In the genomic region with DNA sequence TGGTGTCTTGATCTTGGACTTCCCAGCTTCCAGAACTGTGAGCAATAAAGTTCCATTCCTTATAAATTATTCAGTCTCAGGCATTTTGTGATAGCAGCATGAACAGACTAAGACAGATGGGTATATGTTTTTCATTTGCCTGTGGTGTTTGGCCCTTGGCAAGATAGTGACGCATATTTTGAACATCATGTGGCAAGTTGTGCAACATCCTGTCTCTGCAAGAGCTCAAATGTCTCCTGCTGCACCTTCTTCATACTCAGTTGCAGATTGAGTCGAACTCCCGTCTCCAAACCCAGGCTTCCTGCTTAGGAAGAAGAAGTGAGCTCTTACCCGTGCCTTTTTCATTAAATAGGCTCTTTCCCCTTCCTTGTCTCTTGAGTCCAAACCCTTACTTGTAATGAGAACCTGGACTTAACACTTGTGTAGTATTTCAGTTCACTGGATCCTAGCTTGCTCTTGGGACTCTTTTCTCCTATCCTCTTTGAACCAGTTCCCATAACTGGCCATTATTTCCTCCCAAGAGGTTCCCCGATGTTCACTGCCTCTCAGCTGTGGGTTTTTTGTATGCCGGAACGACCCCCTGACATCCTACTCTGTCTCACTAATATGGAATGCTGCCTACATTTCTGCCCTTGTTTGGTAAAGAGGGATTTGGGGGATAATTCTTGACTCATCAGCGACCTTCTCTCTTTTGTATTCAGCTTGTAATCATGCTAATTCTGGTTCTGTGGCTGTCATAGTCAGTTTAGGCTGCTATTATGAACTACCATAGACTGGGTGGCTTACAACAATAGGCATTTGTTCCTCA, we compare ENCODE assay signal across 10 cellular contexts.
DNase-seq lines count a peak whose midpoint lies in the region; ATAC-seq, FAIRE-seq and TF ChIP-seq lines count a peak whose summit lies in the region.
"Had no signal": no experiment of that assay in that cellular context is flagged by ENCODE, and none has a peak within 500 bp of the region (broad histone marks: within the 10 kb centered on the region; RNA-seq: fewer than 3 reads in every experiment).

No MANE protein-coding gene starts in this region.

- no peaks in the 10 kb centered on the region for H3K79me2 ChIP-seq in mammary epithelial cell (ENCODE audit: insufficient read depth, low read length)

- no peak for TF ChIP-seq POLR2A in GM12891 (IDR thresholded peaks at IDR 0.05; ENCODE audit: low read depth, low read length)

- H3K27ac ChIP-seq in mammary epithelial cell (ENCODE audit: insufficient read depth, low read depth, low read length): peak overlapping the region; percentile 42
- no peak overlapping the region for H3K27ac ChIP-seq in small intestine (ENCODE audit: low read depth in 1 of 2, low read length in 1 of 2)

- no peaks in the 10 kb centered on the region for H4K20me1 ChIP-seq in mammary epithelial cell (ENCODE audit: insufficient read depth, low read length)

- intact Hi-C loops in mammary epithelial cell (cut with micrococcal nuclease): loop anchor here (1.0 to 2.0 kb wide), 2 partner anchors 27 to 33 kb away; no protein-coding TSS in a partner anchor

- H3K4me2 ChIP-seq in mammary epithelial cell (ENCODE audit: insufficient read depth, low read depth, low read length): peak overlapping the region; percentile 26

- H3K36me3 ChIP-seq in mammary epithelial cell (ENCODE audit: insufficient read depth, low read length): no peaks in the 10 kb centered on the region
- H3K36me3 ChIP-seq in small intestine (ENCODE audit: control insufficient read depth in 2 of 2, insufficient read depth in 2 of 2, low read length in 2 of 2): no peaks in the 10 kb centered on the region

- CTCF ChIA-PET in mammary epithelial cell (lab: Charles Lee; ENCODE audit: low non-redundant PET): no interaction called here

- BruUV-seq in mammary epithelial cell (replicated peaks; lab: Mats Ljungman, UMichigan): TSS peak; percentile 62

- dilution Hi-C loops in mammary epithelial cell (cut with HindIII; ENCODE audit: low sequenced_read_pairs): no loop called here

- peaks cover 17% of the 10 kb centered on the region for H3K4me1 ChIP-seq in mammary epithelial cell (ENCODE audit: insufficient read depth, low read length)
- H3K4me1 ChIP-seq in small intestine (ENCODE audit: control insufficient read depth in 2 of 2, insufficient read depth in 1 of 2, low read depth in 1 of 2, low read length in 1 of 2): no peaks in the 10 kb centered on the region

- TF ChIP-seq CTCF in mammary epithelial cell (conservative IDR thresholded peaks at IDR 0.05 in 1 of 2, IDR thresholded peaks at IDR 0.05 in 1 of 2; ENCODE audit: extremely low read depth in 1 of 2, insufficient read depth in 1 of 2, low read depth in 1 of 2, low read length in 2 of 2): no peak
- TF ChIP-seq CTCF in omental fat pad (IDR thresholded peaks at IDR 0.05): no peak

- DNase-seq in EH (ENCODE audit: low read depth) (peak; percentile 100), NOMO-1 (lab: John Stamatoyannopoulos, UW; ENCODE audit: unreplicated experiment in 2 of 2) (peak; percentile 24 to 67), mammary epithelial cell (peak; percentile 92), omental fat pad (ENCODE audit: low spot score) (no peak), superior temporal gyrus (ENCODE audit: extremely low spot score) (no peak), GM12891 (ENCODE audit: insufficient read length, low spot score) (no peak), small intestine (no peak), activated gamma-delta T cell (lab: John Stamatoyannopoulos, UW) (no peak)
- DNase-seq: activated naive CD4-positive, alpha-beta T cell treated with anti-CD3 and anti-CD28 coated beads for 36 hours; NCI-H2227 treated with DMSO at 0.1 percent for 48 hours had no signal

- in situ Hi-C loops in mammary epithelial cell (cut with MboI; ENCODE audit: low sequenced_read_pairs in 2 of 2): no loop called here

- 49% methylated on average over 8 of the region's 8 CpGs for WGBS in mammary epithelial cell (ENCODE audit: low coverage, missing lambda C conversion rate)
- 64 to 74% (median 72%) methylated on average over 8 of the region's 8 CpGs for WGBS in small intestine, 3 donors

- FAIRE-seq in GM12891 (lab: Jason Lieb, UNC) (no peak), small intestine (lab: Jason Lieb, UNC) (no peak)

- no peaks in the 10 kb centered on the region for H3K27me3 ChIP-seq in mammary epithelial cell (ENCODE audit: insufficient read depth, low read length)
- H3K27me3 ChIP-seq in small intestine (ENCODE audit: control insufficient read depth in 2 of 2, insufficient read depth in 2 of 2, low read length in 2 of 2): no peaks in the 10 kb centered on the region

- H3K4me3 ChIP-seq in mammary epithelial cell (replicated peaks in 1 of 3; ENCODE audit: insufficient read depth in 1 of 3, low read depth in 2 of 3, low read length in 3 of 3) (no peak overlapping the region), small intestine (ENCODE audit: low read depth in 1 of 2, low read length in 2 of 2) (no peak overlapping the region)

- peak overlapping the region; percentile 64 for H2AFZ ChIP-seq in mammary epithelial cell (ENCODE audit: low read depth, low read length)

- H3K9me3 ChIP-seq in mammary epithelial cell (replicated peaks; ENCODE audit: insufficient read depth, low read length) (peaks cover 4% of the 10 kb centered on the region), small intestine (ENCODE audit: control insufficient read depth, low read depth) (no peaks in the 10 kb centered on the region)

- no peak overlapping the region for H3K9ac ChIP-seq in mammary epithelial cell (ENCODE audit: insufficient read depth, low read length)

- peak; percentile 57 for ATAC-seq in omental fat pad (ENCODE audit: low FRiP score)

TF ChIP-seq in GM12891, 5 proteins besides CTCF, POLR2A, EP300 and RAD21:
- no peak for TF ChIP-seq TAF1 (IDR thresholded peaks at IDR 0.05; ENCODE audit: low read depth, low read length)
- TF ChIP-seq POLR2AphosphoS5 (IDR thresholded peaks at IDR 0.05; ENCODE audit: low read depth, low read length): no peak
- no peak for TF ChIP-seq POU2F2 (IDR thresholded peaks at IDR 0.05; ENCODE audit: low read depth, low read length)

Comparison
In these comparisons a context has a peak if more than half of its experiments do, and no peak if none do; other contexts are left out.
1. DNase-seq: peak in EH (single experiment), NOMO-1 (2 of 2) and mammary epithelial cell (single experiment); none in omental fat pad (single experiment), superior temporal gyrus (single experiment), GM12891 (single experiment), small intestine (single experiment) and activated gamma-delta T cell (single experiment).